ENCODE assay signal across 2 cellular contexts in the genomic region with DNA sequence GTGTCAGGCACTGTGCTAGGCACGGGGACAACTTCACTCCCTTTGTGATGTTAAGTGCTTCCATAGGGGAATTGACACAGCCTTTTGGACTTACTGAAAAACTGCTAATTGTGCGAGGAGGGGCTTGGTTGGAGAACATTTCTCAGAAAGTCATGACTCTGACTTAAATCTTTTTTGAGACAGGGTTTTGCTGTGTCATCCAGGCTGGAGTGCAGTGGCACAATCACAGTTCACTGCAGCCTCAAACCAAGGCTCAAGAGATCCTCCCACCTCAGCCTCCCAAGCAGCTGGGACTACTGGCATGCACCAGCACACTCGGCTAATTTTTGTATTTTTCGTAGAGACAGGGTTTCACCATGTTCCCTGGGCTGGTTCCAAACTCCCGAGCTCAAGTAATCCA.
TF ChIP-seq lines count a peak whose summit lies in the region.

No MANE protein-coding gene starts in this region.

TF ChIP-seq in A549, 52 proteins besides CTCF, POLR2A, EP300 and RAD21:
- TF ChIP-seq PHF8 (IDR thresholded peaks at IDR 0.05; ENCODE audit: borderline replicate concordance, low read depth) (no peak), MAFK (IDR thresholded peaks at IDR 0.05; ENCODE audit: partially characterized antibody) (peak; percentile 51)
TF ChIP-seq in A549: peak in this region for 1.

TF ChIP-seq in H1, 55 proteins besides CTCF, POLR2A, EP300 and RAD21:
- TF ChIP-seq BCL11A (IDR thresholded peaks at IDR 0.05; ENCODE audit: low read depth in 2 of 2, low read length in 2 of 2) (no peak), GTF2F1 (IDR thresholded peaks at IDR 0.05; ENCODE audit: borderline replicate concordance, low read depth, low read length) (no peak), EZH2 (IDR thresholded peaks at IDR 0.05; ENCODE audit: low read depth, low read length, severe bottlenecking) (no peak), JUND (IDR thresholded peaks at IDR 0.05; ENCODE audit: low read length) (no peak), BRCA1 (IDR thresholded peaks at IDR 0.05; ENCODE audit: low read depth, low read length) (no peak), CTBP2 (IDR thresholded peaks at IDR 0.05; ENCODE audit: borderline replicate concordance, insufficient read depth, insufficient read length, low read length) (no peak), BACH1 (IDR thresholded peaks at IDR 0.05; ENCODE audit: low read length) (no peak), TAF1 (IDR thresholded peaks at IDR 0.05; ENCODE audit: low read depth, low read length) (no peak)
